In genomic region chr15:39363761-39364586, GRCh38 we compare ENCODE assay signal across 18 cellular contexts.
DNase-seq lines count a peak whose midpoint lies in the region; ATAC-seq and FAIRE-seq lines count a peak whose summit lies in the region.
"Had no signal": no experiment of that assay in that cellular context is flagged by ENCODE, and none has a peak within 500 bp of the region (broad histone marks: within the 10 kb centered on the region; RNA-seq: fewer than 3 reads in every experiment).

No MANE protein-coding gene starts in this region.

- peak; percentile 84 for DNase-seq in GM04504 (ENCODE audit: low read depth)
- no peak for DNase-seq in SJSA1 (ENCODE audit: low read depth in 1 of 2, low spot score in 2 of 2)
- peak; percentile 85 for DNase-seq in fibroblast of peridontal ligament (ENCODE audit: extremely low read depth)
- DNase-seq in renal cortical epithelial cell (ENCODE audit: low read depth): peak; percentile 6
- DNase-seq in HTR-8/SVneo (ENCODE audit: insufficient read length, low spot score): no peak
- no peak for DNase-seq in iPS-NIHi11 (ENCODE audit: low spot score)
- DNase-seq in DMS153 (lab: John Stamatoyannopoulos, UW): no peak
- DNase-seq: activated B cell treated with CpG ODN at 0.5 μM for 24 hours; activated CD8-positive, alpha-beta memory T cell treated with anti-CD3 and anti-CD28 coated beads, Interleukin-2, amount 50 U/mL, for 4 hours; activated naive CD8-positive, alpha-beta T cell treated with anti-CD3 and anti-CD28 coated beads for 36 hours; CD8-positive, alpha-beta memory T cell; kidney; MV-4-11; naive thymus-derived CD4-positive, alpha-beta T cell; NCI-H345; sigmoid colon had no signal

- H3K9me3 ChIP-seq in SJSA1 (replicated peaks): no peaks in the 10 kb centered on the region
- H3K9me3 ChIP-seq: sigmoid colon had no signal

- peaks cover 50% of the 10 kb centered on the region for H3K4me1 ChIP-seq in SJSA1 (replicated peaks)

- peak overlapping the region; percentile 88 for H3K27ac ChIP-seq in SJSA1
- H3K27ac ChIP-seq: coronary artery, sigmoid colon had no signal

- no peak overlapping the region for H3K4me3 ChIP-seq in SJSA1
- H3K4me3 ChIP-seq: coronary artery, sigmoid colon had no signal

- ATAC-seq in GM18907 (IDR thresholded peaks at IDR 0.05; ENCODE audit: unreplicated experiment): no peak
- ATAC-seq: naive thymus-derived CD4-positive, alpha-beta T cell had no signal

- no peaks in the 10 kb centered on the region for H3K36me3 ChIP-seq in SJSA1
- H3K36me3 ChIP-seq: sigmoid colon had no signal

- no peaks in the 10 kb centered on the region for H3K27me3 ChIP-seq in SJSA1 (replicated peaks)
- H3K27me3 ChIP-seq: sigmoid colon had no signal

- FAIRE-seq in HTR-8/SVneo (lab: Jason Lieb, UNC): no peak
- FAIRE-seq: kidney had no signal

Comparison
In these comparisons a context has a peak if more than half of its experiments do, and no peak if none do; other contexts are left out.
1. DNase-seq: peak in GM04504 (single experiment), fibroblast of peridontal ligament (single experiment) and renal cortical epithelial cell (single experiment); none in SJSA1 (0 of 2), HTR-8/SVneo (single experiment), iPS-NIHi11 (single experiment) and DMS153 (single experiment).